In genomic region chr1:207810173-207810572, GRCh38 we compare ENCODE assay signal across 2 cellular contexts.
TF ChIP-seq lines count a peak whose summit lies in the region.

No MANE protein-coding gene starts in this region.

TF ChIP-seq in liver, 16 proteins besides CTCF, POLR2A, EP300 and RAD21:
- TF ChIP-seq HNF4G (IDR thresholded peaks at IDR 0.05): no peak
- no peak for TF ChIP-seq EGR1 (IDR thresholded peaks at IDR 0.05; ENCODE audit: low read depth in 2 of 2)
- no peak for TF ChIP-seq GABPA (IDR thresholded peaks at IDR 0.05 in 1 of 2, conservative IDR thresholded peaks at IDR 0.05 in 1 of 2)

TF ChIP-seq in HepG2, 621 proteins besides CTCF, POLR2A, EP300 and RAD21:
- no peak for TF ChIP-seq MTF2 (CRISPR knock-in tag; IDR thresholded peaks at IDR 0.05; ENCODE audit: borderline replicate concordance)
- TF ChIP-seq SYNCRIP (IDR thresholded peaks at IDR 0.05; ENCODE audit: insufficient read depth, low read depth, low read length): no peak
- TF ChIP-seq SNAI1 (CRISPR knock-in tag; IDR thresholded peaks at IDR 0.05; ENCODE audit: borderline replicate concordance): no peak
- TF ChIP-seq CBFB (CRISPR knock-in tag; IDR thresholded peaks at IDR 0.05): no peak
- no peak for TF ChIP-seq MLX (CRISPR knock-in tag; IDR thresholded peaks at IDR 0.05)
- no peak for TF ChIP-seq GFI1 (CRISPR knock-in tag; IDR thresholded peaks at IDR 0.05; ENCODE audit: borderline replicate concordance)
- no peak for TF ChIP-seq ZNF678 (CRISPR knock-in tag; IDR thresholded peaks at IDR 0.05)
- TF ChIP-seq ZNF800 (CRISPR knock-in tag; IDR thresholded peaks at IDR 0.05): no peak
- TF ChIP-seq RARG (CRISPR knock-in tag; IDR thresholded peaks at IDR 0.05; ENCODE audit: low read depth): no peak
TF ChIP-seq in HepG2: peak in this region for 0.
